10 cellular contexts compared by ENCODE assay signal in genomic region chr10:72218329-72218728, GRCh38. TPM values are rescaled to one million over a fixed set of nuclear protein-coding genes. Genes with fewer than 3 reads are reported as not detected.
DNase-seq lines count a peak whose midpoint lies in the region; ATAC-seq and TF ChIP-seq lines count a peak whose summit lies in the region.
"Had no signal": no experiment of that assay in that cellular context is flagged by ENCODE, and none has a peak within 500 bp of the region (broad histone marks: within the 10 kb centered on the region; RNA-seq: fewer than 3 reads in every experiment).

No MANE protein-coding gene starts in this region.

- H3K9me3 ChIP-seq in RWPE2 (ENCODE audit: severe bottlenecking) (no peaks in the 10 kb centered on the region), subcutaneous abdominal adipose tissue (ENCODE audit: control insufficient read depth in 5 of 5, low read length in 5 of 5) (no peaks in the 10 kb centered on the region)

- peak overlapping the region; percentile 79 for H3K27ac Mint-ChIP-seq in T-helper 1 cell treated with Interleukin-12 subunit alpha and Interleukin-12 subunit beta and Interleukin-4 antibody, amounts not matched to agents 30 μg/mL and 1 μg/mL, for 36 hours
- peak overlapping the region; percentile 65 to 87 (median 80) for H3K27ac Mint-ChIP-seq in immature natural killer cell

- H3K27ac ChIP-seq in RWPE2 (ENCODE audit: poor library complexity, severe bottlenecking) (peak overlapping the region; percentile 32), subcutaneous abdominal adipose tissue (ENCODE audit: low read depth, low read length) (peak overlapping the region; percentile 65)

- H3K9ac ChIP-seq in subcutaneous abdominal adipose tissue (ENCODE audit: low read length in 5 of 5) = peak overlapping the region in 1 of 5 donors; percentile 44

- peaks cover 23% of the 10 kb centered on the region for H3K4me1 Mint-ChIP-seq in T-helper 1 cell treated with Interleukin-12 subunit alpha and Interleukin-12 subunit beta and Interleukin-4 antibody, amounts not matched to agents 30 μg/mL and 1 μg/mL, for 36 hours (ENCODE audit: low read depth)
- peaks cover 41 to 62% of the 10 kb centered on the region in 2 donors for H3K4me1 Mint-ChIP-seq in immature natural killer cell

- H3K4me1 ChIP-seq in RWPE2 (ENCODE audit: insufficient read depth, poor library complexity, severe bottlenecking) = peaks cover 15% of the 10 kb centered on the region
- peaks cover 3 to 44% (median 41%) of the 10 kb centered on the region in 5 donors for H3K4me1 ChIP-seq in subcutaneous abdominal adipose tissue (ENCODE audit: control insufficient read depth in 5 of 5, insufficient read depth in 5 of 5, low read length in 5 of 5)

- ATAC-seq in RWPE2 (ENCODE audit: low read depth) (no peak), GM21381 (IDR thresholded peaks at IDR 0.05; ENCODE audit: unreplicated experiment) (no peak)
- ATAC-seq: SK-N-SH treated with all-trans-retinoic acid at 6 μM for 48 hours had no signal

- H3K9me3 Mint-ChIP-seq in T-helper 1 cell treated with Interleukin-12 subunit alpha and Interleukin-12 subunit beta and Interleukin-4 antibody, amounts not matched to agents 30 μg/mL and 1 μg/mL, for 36 hours = no peaks in the 10 kb centered on the region
- no peaks in the 10 kb centered on the region for H3K9me3 Mint-ChIP-seq in immature natural killer cell

- H3K36me3 ChIP-seq in RWPE2 (ENCODE audit: low read depth) (peaks cover 35% of the 10 kb centered on the region), subcutaneous abdominal adipose tissue (ENCODE audit: control insufficient read depth in 5 of 5, insufficient read depth in 5 of 5, low read length in 5 of 5) (peaks cover under 1 to 9% (median 3%) of the 10 kb centered on the region in 5 donors)

- H3K36me3 Mint-ChIP-seq in T-helper 1 cell treated with Interleukin-12 subunit alpha and Interleukin-12 subunit beta and Interleukin-4 antibody, amounts not matched to agents 30 μg/mL and 1 μg/mL, for 36 hours (ENCODE audit: low read depth) = peaks cover 7% of the 10 kb centered on the region
- H3K36me3 Mint-ChIP-seq in immature natural killer cell = peaks cover 0 to 8% (median 3%) of the 10 kb centered on the region in 3 donors

- no peak for DNase-seq in T-helper 1 cell
- DNase-seq in RWPE2 (ENCODE audit: low spot score) = no peak
- DNase-seq in immature natural killer cell = no peak
- no peak for DNase-seq in NCI-H82 (lab: John Stamatoyannopoulos, UW)
- DNase-seq in activated gamma-delta T cell treated with Interleukin-2 at 50 U/mL for 16 hours = no peak
- DNase-seq: cerebellar nuclear complex had no signal

- no peaks in the 10 kb centered on the region for H3K27me3 Mint-ChIP-seq in T-helper 1 cell treated with Interleukin-12 subunit alpha and Interleukin-12 subunit beta and Interleukin-4 antibody, amounts not matched to agents 30 μg/mL and 1 μg/mL, for 36 hours (ENCODE audit: low read depth)
- peaks cover 6 to 15% (median 8%) of the 10 kb centered on the region in 3 donors for H3K27me3 Mint-ChIP-seq in immature natural killer cell (ENCODE audit: low read depth in 3 of 3)

- H3K4me3 ChIP-seq in RWPE2 (ENCODE audit: severe bottlenecking) (no peak overlapping the region), subcutaneous abdominal adipose tissue (ENCODE audit: low read depth in 1 of 5, low read length in 5 of 5) (no peak overlapping the region)

- H3K27me3 ChIP-seq in RWPE2 (ENCODE audit: insufficient read depth, poor library complexity, severe bottlenecking) (no peaks in the 10 kb centered on the region), subcutaneous abdominal adipose tissue (ENCODE audit: control insufficient read depth in 5 of 5, insufficient read depth in 4 of 5, low read length in 5 of 5) (no peaks in the 10 kb centered on the region)

- H3K4me3 Mint-ChIP-seq in T-helper 1 cell treated with Interleukin-12 subunit alpha and Interleukin-12 subunit beta and Interleukin-4 antibody, amounts not matched to agents 30 μg/mL and 1 μg/mL, for 36 hours = peak overlapping the region; percentile 25
- H3K4me3 Mint-ChIP-seq in immature natural killer cell = peak overlapping the region; percentile 26 to 68 (median 40)

- no peak for TF ChIP-seq CTCF in RWPE2 (IDR thresholded peaks at IDR 0.05; ENCODE audit: poor library complexity, severe bottlenecking)

RNA-seq across cellular contexts. Expression of gene ASCC1, which starts 2.3 kb away (rescaled TPM):
- 10 to 100 TPM; 36.9 to 57.6 (median 40.5) TPM for polyA plus RNA-seq in immature natural killer cell

RNA-seq across cellular contexts. Expression of gene ANAPC16, which starts 2.5 kb away (rescaled TPM):
- polyA plus RNA-seq in immature natural killer cell = 100 to 1,000 TPM; 291 to 366 (median 328) TPM

RNA-seq across cellular contexts. Expression of gene DDIT4, which starts 55.4 kb away (rescaled TPM):
- polyA plus RNA-seq in immature natural killer cell = 100 to 1,000 TPM; 437 to 876 (median 450) TPM
